In the genomic region with DNA sequence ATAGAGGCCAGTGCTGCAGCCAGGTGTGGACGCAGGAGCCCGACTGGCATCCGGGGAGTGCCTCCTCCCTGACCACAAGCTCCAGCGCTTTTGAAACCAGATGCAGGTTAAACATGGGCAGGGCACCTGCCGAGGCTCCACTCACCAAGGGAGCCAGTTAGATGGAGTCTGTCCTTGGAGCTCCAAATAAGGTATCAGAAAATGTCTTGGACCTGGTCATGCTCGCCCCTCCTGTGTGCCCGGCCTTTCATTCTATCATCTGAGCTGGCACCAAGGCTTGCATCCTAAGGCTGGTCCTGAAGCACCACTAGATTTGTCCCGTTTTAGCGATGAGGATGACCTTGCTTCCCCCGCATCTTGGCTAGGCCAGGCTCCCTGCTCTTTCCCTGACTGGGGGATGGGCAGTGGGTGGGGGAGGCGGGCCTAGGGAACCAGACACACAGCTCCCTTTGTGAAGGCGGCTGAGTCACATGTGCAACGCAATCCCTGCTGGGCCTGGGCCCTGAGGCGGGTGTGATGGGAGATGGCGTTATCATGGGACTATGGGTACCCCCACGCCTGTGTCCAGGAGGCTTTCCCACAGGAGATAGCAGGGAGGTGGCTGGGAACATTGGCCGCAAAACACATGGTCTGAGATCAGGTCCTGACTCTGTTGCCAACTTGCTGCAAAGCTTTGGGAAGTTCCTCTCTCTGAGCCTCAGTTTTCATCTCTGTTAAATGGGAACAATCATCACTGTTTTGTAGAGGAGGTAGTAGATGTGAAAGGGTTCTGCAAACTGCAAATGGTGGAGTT, we compare ENCODE assay signal across 10 cellular contexts. TPM values are rescaled to one million over a fixed set of nuclear protein-coding genes. Genes with fewer than 3 reads are reported as not detected.
DNase-seq lines count a peak whose midpoint lies in the region; ATAC-seq and TF ChIP-seq lines count a peak whose summit lies in the region.
"Had no signal": no experiment of that assay in that cellular context is flagged by ENCODE, and none has a peak within 500 bp of the region (broad histone marks: within the 10 kb centered on the region; RNA-seq: fewer than 3 reads in every experiment).

No MANE protein-coding gene starts in this region.

- no peak overlapping the region for H3K9ac ChIP-seq in smooth muscle cell (ENCODE audit: low read depth)

- H3K4me2 ChIP-seq in hepatocyte (peak overlapping the region; percentile 33), smooth muscle cell (peak overlapping the region; percentile 46)

- DNase-seq in SK-N-DZ (ENCODE audit: low spot score), result peak; percentile 53
- peak; percentile 64 for DNase-seq in hepatocyte (ENCODE audit: low spot score)
- peak; percentile 12 for DNase-seq in smooth muscle cell (lab: John Stamatoyannopoulos, UW; ENCODE audit: unreplicated experiment)
- no peak for DNase-seq in cerebellum (ENCODE audit: low spot score)
- DNase-seq in germinal center (ENCODE audit: low spot score), result no peak

- H3K9me3 ChIP-seq in HEK293 (ENCODE audit: control insufficient read depth, insufficient read depth, low read depth, low read length), result no peaks in the 10 kb centered on the region
- H3K9me3 ChIP-seq in hepatocyte (ENCODE audit: low read depth), result no peaks in the 10 kb centered on the region
- H3K9me3 ChIP-seq in smooth muscle cell (replicated peaks; ENCODE audit: low read depth), result no peaks in the 10 kb centered on the region

- no peak for TF ChIP-seq CTCF in HEK293 (tag by site-specific recombination; IDR thresholded peaks at IDR 0.05)
- no peak for TF ChIP-seq CTCF in hepatocyte (IDR thresholded peaks at IDR 0.05; ENCODE audit: poor library complexity)
- TF ChIP-seq CTCF in smooth muscle cell (IDR thresholded peaks at IDR 0.05; ENCODE audit: borderline replicate concordance, insufficient read depth, poor library complexity, severe bottlenecking), result no peak

- WGBS in hepatocyte (ENCODE audit: low lambda C conversion rate, missing lambda C conversion rate), result 66% methylated on average over 15 of the region's 17 CpGs
- 37% methylated on average over 17 of the region's 17 CpGs for WGBS in smooth muscle cell (ENCODE audit: low lambda C conversion rate)

- H3K9me2 ChIP-seq in hepatocyte (replicated peaks; ENCODE audit: insufficient read depth), result no peaks in the 10 kb centered on the region

- peaks cover 48% of the 10 kb centered on the region for H3K79me2 ChIP-seq in hepatocyte
- no peaks in the 10 kb centered on the region for H3K79me2 ChIP-seq in smooth muscle cell (ENCODE audit: low read depth)

- peaks cover 19% of the 10 kb centered on the region for H3F3A ChIP-seq in smooth muscle cell (ENCODE audit: low read depth)

- POLR2A ChIA-PET in HEK293 (lab: Yijun Ruan, JAX), result interaction anchor here (0.9 kb wide), 1 partner anchor 15 kb away, joined by 6 read pairs; no protein-coding TSS in a partner anchor

- no peak for ATAC-seq in HG02623 (IDR thresholded peaks at IDR 0.05; ENCODE audit: unreplicated experiment)
- ATAC-seq in GM21367 (IDR thresholded peaks at IDR 0.05; ENCODE audit: unreplicated experiment), result no peak
- ATAC-seq: GM12878 had no signal

- no peak overlapping the region for H3K27ac ChIP-seq in HEK293 (ENCODE audit: extremely low read depth, low read depth, low read length)
- peak overlapping the region; percentile 63 for H3K27ac ChIP-seq in hepatocyte
- peak overlapping the region; percentile 82 for H3K27ac ChIP-seq in smooth muscle cell (ENCODE audit: low read depth)

- H3K4me1 ChIP-seq in HEK293 (ENCODE audit: control insufficient read depth, insufficient read depth, low read length) (no peaks in the 10 kb centered on the region), hepatocyte (ENCODE audit: insufficient read depth) (peaks cover 42% of the 10 kb centered on the region), smooth muscle cell (ENCODE audit: low read depth) (peaks cover 12% of the 10 kb centered on the region)

- H4K20me1 ChIP-seq in hepatocyte (ENCODE audit: insufficient read depth, poor library complexity, severe bottlenecking) (no peaks in the 10 kb centered on the region), smooth muscle cell (ENCODE audit: low read depth) (no peaks in the 10 kb centered on the region)

- H3K36me3 ChIP-seq in HEK293 (ENCODE audit: control insufficient read depth in 2 of 2, insufficient read depth in 1 of 2, low read length in 2 of 2), result no peaks in the 10 kb centered on the region
- H3K36me3 ChIP-seq in hepatocyte (replicated peaks; ENCODE audit: insufficient read depth, low read depth), result no peaks in the 10 kb centered on the region
- no peaks in the 10 kb centered on the region for H3K36me3 ChIP-seq in smooth muscle cell (ENCODE audit: low read depth)

- H3K4me3 ChIP-seq in HEK293 (ENCODE audit: low read depth, low read length), result no peak overlapping the region
- no peak overlapping the region for H3K4me3 ChIP-seq in hepatocyte
- H3K4me3 ChIP-seq in smooth muscle cell, result no peak overlapping the region
- H3K4me3 ChIP-seq: GM12878 had no signal

- H2AFZ ChIP-seq in hepatocyte (no peak overlapping the region), smooth muscle cell (ENCODE audit: low read depth) (no peak overlapping the region)

- CTCF ChIA-PET in HEK293 (lab: Yijun Ruan, JAX), result interaction anchor here (0.8 to 1.9 kb wide), 4 partner anchors 11 to 27 kb away, joined by 3 to 11 read pairs (median 6); no protein-coding TSS in a partner anchor

- H3K27me3 ChIP-seq in hepatocyte, result no peaks in the 10 kb centered on the region
- H3K27me3 ChIP-seq in smooth muscle cell (ENCODE audit: low read depth), result no peaks in the 10 kb centered on the region

TF ChIP-seq in HEK293, 187 proteins besides CTCF, POLR2A, EP300 and RAD21:
- TF ChIP-seq ZNF184 (tag by site-specific recombination; IDR thresholded peaks at IDR 0.05) (no peak), ZFHX2 (tag by site-specific recombination; conservative IDR thresholded peaks at IDR 0.05) (peak; percentile 69), EGR2 (tag by site-specific recombination; IDR thresholded peaks at IDR 0.05; ENCODE audit: low read depth) (peak; percentile 83)

RNA-seq across cellular contexts. Expression of a gene that starts 5.0 kb away (rescaled TPM):
- 12.8 and 24.1 TPM in 2 replicates for polyA plus RNA-seq in SK-N-DZ (2014; cell fraction: cytosol; rRNA removed)
- 9.8 and 13.5 TPM in 2 replicates for polyA plus RNA-seq in SK-N-DZ (2014; cell fraction: nucleus; rRNA removed)
- total RNA-seq in hepatocyte (29.6 and 45.9 TPM in 2 replicates), smooth muscle cell (27.3 and 32.0 TPM in 2 replicates), cerebellum (109 TPM)
- polyA plus RNA-seq in hepatocyte (58.0 and 61.1 TPM in 2 replicates), smooth muscle cell (15.3 and 71.2 TPM in 2 replicates)

RNA-seq across cellular contexts. Expression of a gene that starts 44.7 kb away (rescaled TPM):
- polyA plus RNA-seq in SK-N-DZ (2014; cell fraction: cytosol; rRNA removed), result not detected in 2 replicates
- polyA plus RNA-seq in SK-N-DZ (2014; cell fraction: nucleus; rRNA removed), result not detected in 2 replicates
- 0.20 TPM in 1 of 2 replicates, not detected in the other for total RNA-seq in hepatocyte
- polyA plus RNA-seq in hepatocyte, result not detected in 2 replicates
- total RNA-seq in smooth muscle cell, result 0.13 TPM in 1 of 2 replicates, not detected in the other
- polyA plus RNA-seq in smooth muscle cell, result not detected in 2 replicates
- 0.27 TPM for total RNA-seq in cerebellum
- total RNA-seq: activated T-helper 1 cell treated with anti-CD3 and anti-CD28 coated beads, Interleukin-12 subunit alpha, Interleukin-12 subunit beta, Interleukin-2, Interleukin-4 antibody, amounts not matched to agents 30 ng/mL and 10 ng/mL and 1 ng/mL, durations not matched to agents 14 hours and 24 hours and 36 hours; GM12878 had no signal

Comparison
In these comparisons a context has a peak if more than half of its experiments do, and no peak if none do; other contexts are left out.
1. DNase-seq: peak in SK-N-DZ (single experiment), hepatocyte (single experiment) and smooth muscle cell (single experiment); none in cerebellum (single experiment) and germinal center (single experiment).